ENCODE assay signal across 2 cellular contexts in the genomic region with DNA sequence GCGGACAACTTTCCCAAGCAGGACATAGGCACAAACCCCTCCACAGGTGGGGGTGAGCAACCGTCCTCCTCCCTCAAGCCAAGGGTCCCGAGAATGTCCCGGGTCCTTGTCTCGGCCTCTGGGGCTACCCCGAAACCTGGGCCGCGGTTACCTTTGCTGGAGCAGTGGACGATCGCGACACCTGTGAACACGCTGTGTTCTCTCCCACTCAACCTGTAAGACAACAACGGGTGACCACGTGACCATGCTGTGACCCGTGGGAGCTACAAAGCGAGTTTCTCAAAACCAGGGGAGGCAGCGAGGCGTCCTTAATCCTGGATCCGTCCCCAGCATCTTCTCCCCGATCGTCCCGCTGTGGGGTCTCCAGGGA.
A peak's percentile ranks its signal among the peaks of the same experiment; 100 is the strongest.
TF ChIP-seq lines count a peak whose summit lies in the region.

No MANE protein-coding gene starts in this region.

TF ChIP-seq in HEK293, 187 proteins besides CTCF, POLR2A, EP300 and RAD21:
- no peak for TF ChIP-seq BCL11B (tag by site-specific recombination; IDR thresholded peaks at IDR 0.05; ENCODE audit: low read depth)
- no peak for TF ChIP-seq ZBTB8A (tag by site-specific recombination; IDR thresholded peaks at IDR 0.05)
- 0 out of 2 replicates have a peak, but pooled peaks have one; percentile 11 for TF ChIP-seq SCRT1 (tag by site-specific recombination; IDR thresholded peaks at IDR 0.05; ENCODE audit: borderline replicate concordance)

TF ChIP-seq in H1, 55 proteins besides CTCF, POLR2A, EP300 and RAD21:
- TF ChIP-seq POLR2AphosphoS5 (IDR thresholded peaks at IDR 0.05; ENCODE audit: low read depth, low read length) = 0 out of 2 replicates have a peak, but pooled peaks have one; percentile 2
- TF ChIP-seq EZH2 (IDR thresholded peaks at IDR 0.05; ENCODE audit: low read depth, low read length, severe bottlenecking) = no peak
TF ChIP-seq in H1: peak in this region for 1.
